In the genomic region with DNA sequence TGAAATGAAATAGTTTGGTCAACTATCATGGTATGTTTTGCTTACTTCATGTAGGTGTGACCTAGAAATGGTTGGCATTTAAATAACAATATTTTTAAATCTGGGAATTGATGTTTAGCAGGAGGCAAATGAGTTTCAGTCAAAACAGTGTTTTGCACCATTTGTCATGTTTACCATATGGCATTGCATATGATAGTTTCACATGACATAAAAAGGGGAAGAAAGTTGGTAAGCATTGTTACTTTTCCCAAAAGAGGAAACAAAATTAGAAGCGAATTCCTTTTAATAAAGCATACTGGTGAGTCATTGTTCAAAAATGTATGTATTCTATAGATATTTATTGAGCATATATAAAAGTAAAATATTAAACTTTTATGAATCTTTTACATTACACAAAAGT, we compare ENCODE assay signal across 11 cellular contexts. TPM values are rescaled to one million over a fixed set of nuclear protein-coding genes. Genes with fewer than 3 reads are reported as not detected.
DNase-seq lines count a peak whose midpoint lies in the region; ATAC-seq and TF ChIP-seq lines count a peak whose summit lies in the region.
"Had no signal": no experiment of that assay in that cellular context is flagged by ENCODE, and none has a peak within 500 bp of the region (broad histone marks: within the 10 kb centered on the region; RNA-seq: fewer than 3 reads in every experiment).

No MANE protein-coding gene starts in this region.

- CTCF ChIA-PET in SK-N-SH (lab: Yijun Ruan, JAX) = interaction anchor here (0.6 to 0.9 kb wide), 2 partner anchors 151 to 153 kb away, joined by 3 read pairs; no protein-coding TSS in a partner anchor

- peaks cover 31% of the 10 kb centered on the region for H3F3A ChIP-seq in SK-N-SH (replicated peaks; ENCODE audit: insufficient read depth)

- DNase-seq in SK-N-SH = no peak
- DNase-seq in RWPE2 (ENCODE audit: low spot score) = no peak
- no peak for DNase-seq in fibroblast of lung (ENCODE audit: low read depth in 2 of 2)
- no peak for DNase-seq in stimulated activated effector memory CD8-positive, alpha-beta T cell treated with anti-CD3 and anti-CD28 coated beads, Interleukin-12 subunit alpha, Interleukin-12 subunit beta, amount 100 ng/mL, for 72 hours (ENCODE audit: low spot score in 2 of 2)
- DNase-seq: foreskin keratinocyte, NCI-H345 had no signal

- TF ChIP-seq CTCF in SK-N-SH (IDR thresholded peaks at IDR 0.05) (no peak), RWPE2 (IDR thresholded peaks at IDR 0.05; ENCODE audit: poor library complexity, severe bottlenecking) (no peak), fibroblast of lung (conservative IDR thresholded peaks at IDR 0.05 in 1 of 2, IDR thresholded peaks at IDR 0.05 in 1 of 2; ENCODE audit: low read depth in 1 of 2, low read length in 2 of 2) (no peak)

- no peak overlapping the region for H2AFZ ChIP-seq in SK-N-SH (ENCODE audit: low read depth)
- H2AFZ ChIP-seq in fibroblast of lung (ENCODE audit: low read length) = no peak overlapping the region

- H3K4me3 ChIP-seq in SK-N-SH (ENCODE audit: low read depth in 2 of 2, low read length in 1 of 2) = no peak overlapping the region
- no peak overlapping the region for H3K4me3 ChIP-seq in RWPE2 (ENCODE audit: severe bottlenecking)
- peak overlapping the region in 2 of 4 experiments; percentile 80 to 88 for H3K4me3 ChIP-seq in fibroblast of lung (replicated peaks in 1 of 4; ENCODE audit: control extremely low read depth in 1 of 4, insufficient read depth in 1 of 4, low read depth in 3 of 4, low read length in 4 of 4)

- peaks cover 60% of the 10 kb centered on the region for H3K4me1 Mint-ChIP-seq in stimulated activated effector memory CD8-positive, alpha-beta T cell treated with anti-CD3 and anti-CD28 coated beads, Interleukin-12 subunit alpha, Interleukin-12 subunit beta, amount 100 ng/mL, for 72 hours

- no peaks in the 10 kb centered on the region for H3K27me3 ChIP-seq in SK-N-SH (ENCODE audit: insufficient read depth)
- H3K27me3 ChIP-seq in RWPE2 (ENCODE audit: insufficient read depth, poor library complexity, severe bottlenecking) = no peaks in the 10 kb centered on the region
- no peaks in the 10 kb centered on the region for H3K27me3 ChIP-seq in fibroblast of lung (ENCODE audit: control insufficient read depth, insufficient read depth, low read length)
- H3K27me3 ChIP-seq: foreskin keratinocyte had no signal

- H3K9me3 Mint-ChIP-seq in stimulated activated effector memory CD8-positive, alpha-beta T cell treated with anti-CD3 and anti-CD28 coated beads, Interleukin-12 subunit alpha, Interleukin-12 subunit beta, amount 100 ng/mL, for 72 hours = no peaks in the 10 kb centered on the region

- peak overlapping the region; percentile 96 for H3K4me3 Mint-ChIP-seq in stimulated activated effector memory CD8-positive, alpha-beta T cell treated with anti-CD3 and anti-CD28 coated beads, Interleukin-12 subunit alpha, Interleukin-12 subunit beta, amount 100 ng/mL, for 72 hours

- no peaks in the 10 kb centered on the region for H3K9me2 ChIP-seq in SK-N-SH

- H3K4me1 ChIP-seq in SK-N-SH (ENCODE audit: control insufficient read depth in 1 of 2, insufficient read depth in 2 of 2, low read depth in 1 of 2, low read length in 1 of 2) (peaks cover 5 to 9% of the 10 kb centered on the region in 2 experiments; a peak in 3 of 4 replicates), RWPE2 (ENCODE audit: insufficient read depth, poor library complexity, severe bottlenecking) (peaks cover 55% of the 10 kb centered on the region), fibroblast of lung (ENCODE audit: control insufficient read depth, extremely low read depth, insufficient read depth, low read length) (peaks cover 4% of the 10 kb centered on the region)

- H3K36me3 Mint-ChIP-seq in stimulated activated effector memory CD8-positive, alpha-beta T cell treated with anti-CD3 and anti-CD28 coated beads, Interleukin-12 subunit alpha, Interleukin-12 subunit beta, amount 100 ng/mL, for 72 hours = peaks cover 20% of the 10 kb centered on the region

- H3K79me2 ChIP-seq in SK-N-SH (ENCODE audit: insufficient read depth) (peaks cover 60% of the 10 kb centered on the region), fibroblast of lung (ENCODE audit: control insufficient read depth, insufficient read depth, low read length) (peaks cover 53% of the 10 kb centered on the region)

- H3K27ac ChIP-seq in SK-N-SH (ENCODE audit: low read depth in 2 of 2, low read length in 1 of 2) = no peak overlapping the region
- peak overlapping the region; percentile 91 for H3K27ac ChIP-seq in RWPE2 (ENCODE audit: poor library complexity, severe bottlenecking)
- H3K27ac ChIP-seq in fibroblast of lung (ENCODE audit: insufficient read depth, low read length) = no peak overlapping the region
- H3K27ac ChIP-seq: 22Rv1, foreskin keratinocyte had no signal

- H3K4me2 ChIP-seq in SK-N-SH (peak overlapping the region; percentile 90), fibroblast of lung (ENCODE audit: extremely low read depth, insufficient read depth, low read length) (peak overlapping the region; percentile 94)

- TF ChIP-seq RAD21 in SK-N-SH (IDR thresholded peaks at IDR 0.05; ENCODE audit: low read length) = no peak

- 85% methylated on average over 1 of the region's 1 CpG for WGBS in SK-N-SH (ENCODE audit: low lambda C conversion rate)

- H3K36me3 ChIP-seq in SK-N-SH (replicated peaks in 1 of 2; ENCODE audit: control insufficient read depth in 1 of 2, insufficient read depth in 2 of 2, low read length in 1 of 2) (no peaks in the 10 kb centered on the region), RWPE2 (ENCODE audit: low read depth) (no peaks in the 10 kb centered on the region), fibroblast of lung (ENCODE audit: control insufficient read depth, insufficient read depth, low read length) (no peaks in the 10 kb centered on the region)

- no peak for ATAC-seq in SK-N-SH treated with all-trans-retinoic acid at 6 μM for 48 hours
- ATAC-seq in RWPE2 (ENCODE audit: low read depth) = no peak
- ATAC-seq in stimulated activated effector memory CD8-positive, alpha-beta T cell treated with anti-CD3 and anti-CD28 coated beads, Interleukin-12 subunit alpha, Interleukin-12 subunit beta, amount 100 ng/mL, for 72 hours = no peak
- ATAC-seq in HG03196 (IDR thresholded peaks at IDR 0.05; ENCODE audit: unreplicated experiment) = no peak
- ATAC-seq in GM18868 (IDR thresholded peaks at IDR 0.05; ENCODE audit: unreplicated experiment) = no peak
- ATAC-seq in HG02678 (IDR thresholded peaks at IDR 0.05; ENCODE audit: unreplicated experiment) = no peak
- ATAC-seq: foreskin keratinocyte had no signal

- H3K9me3 ChIP-seq in SK-N-SH (no peaks in the 10 kb centered on the region; the same call in 1 of the 2 replicates), RWPE2 (ENCODE audit: severe bottlenecking) (no peaks in the 10 kb centered on the region), fibroblast of lung (ENCODE audit: control insufficient read depth, insufficient read depth, low read depth, low read length) (no peaks in the 10 kb centered on the region)

- H3K9ac ChIP-seq in SK-N-SH = no peak overlapping the region
- no peak overlapping the region for H3K9ac ChIP-seq in fibroblast of lung (ENCODE audit: insufficient read depth, low read length)

- no peak for TF ChIP-seq EP300 in SK-N-SH (IDR thresholded peaks at IDR 0.05; ENCODE audit: borderline replicate concordance in 1 of 2, low read depth in 1 of 2, low read length in 1 of 2)

- peaks cover 32% of the 10 kb centered on the region for H4K20me1 ChIP-seq in SK-N-SH (ENCODE audit: insufficient read depth)
- no peaks in the 10 kb centered on the region for H4K20me1 ChIP-seq in fibroblast of lung (ENCODE audit: control insufficient read depth, extremely low read depth, insufficient read depth, low read length)

- POLR2A ChIA-PET in SK-N-SH (lab: Yijun Ruan, JAX) = no interaction called here

- no peak overlapping the region for H3K27ac Mint-ChIP-seq in stimulated activated effector memory CD8-positive, alpha-beta T cell treated with anti-CD3 and anti-CD28 coated beads, Interleukin-12 subunit alpha, Interleukin-12 subunit beta, amount 100 ng/mL, for 72 hours

TF ChIP-seq in SK-N-SH, 30 proteins besides CTCF, POLR2A, EP300 and RAD21:
- TF ChIP-seq TEAD4 (IDR thresholded peaks at IDR 0.05; ENCODE audit: borderline replicate concordance, insufficient read depth) = no peak
- TF ChIP-seq MXI1 (IDR thresholded peaks at IDR 0.05; ENCODE audit: low read depth, low read length) = no peak

TF ChIP-seq in SK-N-SH treated with all-trans-retinoic acid at 6 μM for 48 hours, 23 proteins besides CTCF, POLR2A, EP300 and RAD21 (continues in another document):
- TF ChIP-seq PPARA (CRISPR knock-in tag; IDR thresholded peaks at IDR 0.05; ENCODE audit: borderline replicate concordance) (no peak), TCF4 (CRISPR knock-in tag; IDR thresholded peaks at IDR 0.05; ENCODE audit: borderline replicate concordance) (no peak), OSR1 (CRISPR knock-in tag; IDR thresholded peaks at IDR 0.05) (no peak), ZC3H10 (CRISPR knock-in tag; IDR thresholded peaks at IDR 0.05) (no peak)

RNA-seq across cellular contexts. Expression of a gene that starts 2.3 kb away (rescaled TPM):
- polyA plus RNA-seq in SK-N-SH (2012; rRNA removed) = 14.9 and 19.6 TPM in 2 replicates
- 23.0 and 27.7 TPM in 2 replicates for polyA plus RNA-seq in SK-N-SH (2012; cell fraction: cytosol; rRNA removed)
- 8.2 and 18.5 TPM in 2 replicates for polyA plus RNA-seq in SK-N-SH (2012; cell fraction: nucleus; rRNA removed)
- 81.7 and 86.8 TPM in 2 replicates for total RNA-seq in fibroblast of lung
- polyA plus RNA-seq in fibroblast of lung = 33.4 and 57.4 TPM in 2 replicates
- polyA plus RNA-seq in fibroblast of lung (2012) = 21.7 and 33.5 TPM in 2 replicates
- polyA minus RNA-seq in fibroblast of lung (ENCODE audit: low replicate concordance) = 12.9 and 17.5 TPM in 2 replicates

RNA-seq across cellular contexts. Expression of a gene that starts 23.0 kb away (rescaled TPM):
- polyA plus RNA-seq in SK-N-SH (2012; rRNA removed) = not detected in 2 replicates
- polyA plus RNA-seq in SK-N-SH (2012; cell fraction: cytosol; rRNA removed) = not detected in 2 replicates
- not detected in 2 replicates for polyA plus RNA-seq in SK-N-SH (2012; cell fraction: nucleus; rRNA removed)
- total RNA-seq in fibroblast of lung = not detected in 2 replicates
- not detected in 2 replicates for polyA plus RNA-seq in fibroblast of lung
- not detected in 2 replicates for polyA plus RNA-seq in fibroblast of lung (2012)
- polyA minus RNA-seq in fibroblast of lung (ENCODE audit: low replicate concordance) = not detected in 2 replicates
